20 cellular contexts compared by ENCODE assay signal in genomic region chr14:60079723-60080122, GRCh38. TPM values are rescaled to one million over a fixed set of nuclear protein-coding genes. Genes with fewer than 3 reads are reported as not detected.
DNase-seq lines count a peak whose midpoint lies in the region; TF ChIP-seq lines count a peak whose summit lies in the region.
"Had no signal": no experiment of that assay in that cellular context is flagged by ENCODE, and none has a peak within 500 bp of the region (broad histone marks: within the 10 kb centered on the region; RNA-seq: fewer than 3 reads in every experiment).

No MANE protein-coding gene starts in this region.

- no peak overlapping the region for H3K27ac ChIP-seq in A673 (ENCODE audit: low read depth, low read length, poor library complexity, severe bottlenecking)
- no peak overlapping the region for H3K27ac ChIP-seq in thyroid gland
- H3K27ac ChIP-seq in uterus: no peak overlapping the region
- H3K27ac ChIP-seq: GM23248, tibial nerve, WERI-Rb-1 had no signal

- in situ Hi-C loops in SK-MEL-5 (cut with HindIII; ENCODE audit: low pct_unique_long_range_greater_than_20kb, low sequenced_read_pairs): no loop called here

- H3K4me1 ChIP-seq in A673 (ENCODE audit: insufficient read depth, low read length, poor library complexity, severe bottlenecking): no peaks in the 10 kb centered on the region
- H3K4me1 ChIP-seq in thyroid gland: no peaks in the 10 kb centered on the region
- no peaks in the 10 kb centered on the region for H3K4me1 ChIP-seq in uterus
- H3K4me1 ChIP-seq: tibial nerve had no signal

- TF ChIP-seq POLR2A in thyroid gland (IDR thresholded peaks at IDR 0.05): no peak
- TF ChIP-seq POLR2A in uterus (IDR thresholded peaks at IDR 0.05): no peak

- H3K36me3 ChIP-seq in A673 (ENCODE audit: insufficient read depth, low read length, poor library complexity, severe bottlenecking): no peaks in the 10 kb centered on the region
- no peaks in the 10 kb centered on the region for H3K36me3 ChIP-seq in thyroid gland
- H3K36me3 ChIP-seq in uterus: no peaks in the 10 kb centered on the region
- H3K36me3 ChIP-seq: tibial nerve, WERI-Rb-1 had no signal

- BruUV-seq in A673 (replicated peaks; lab: Mats Ljungman, UMichigan): no TSS peak

- POLR2A ChIA-PET in A673 (lab: Charles Lee; ENCODE audit: low non-redundant PET): no interaction called here

- TF ChIP-seq CTCF in A673 (conservative IDR thresholded peaks at IDR 0.05; ENCODE audit: low read depth, low read length): peak; percentile 35; the same call in 1 of the 2 replicates
- peak; percentile 18; the same call in 1 of the 3 replicates for TF ChIP-seq CTCF in GM12872 (IDR thresholded peaks at IDR 0.05; ENCODE audit: insufficient read depth, low read depth, low read length)
- peak; percentile 28 for TF ChIP-seq CTCF in fibroblast of the aortic adventitia (IDR thresholded peaks at IDR 0.05; ENCODE audit: insufficient read depth, low read length)
- no peak for TF ChIP-seq CTCF in thyroid gland (IDR thresholded peaks at IDR 0.05)
- no peak for TF ChIP-seq CTCF in uterus (IDR thresholded peaks at IDR 0.05)

- H3K27me3 ChIP-seq in A673 (replicated peaks; ENCODE audit: insufficient read depth, low read depth, low read length, poor library complexity) (no peaks in the 10 kb centered on the region), thyroid gland (no peaks in the 10 kb centered on the region), uterus (no peaks in the 10 kb centered on the region)
- H3K27me3 ChIP-seq: tibial nerve had no signal

- H3K9me3 ChIP-seq in A673 (ENCODE audit: low read depth, low read length, poor library complexity, severe bottlenecking): peaks cover 6% of the 10 kb centered on the region
- H3K9me3 ChIP-seq in thyroid gland: no peaks in the 10 kb centered on the region
- H3K9me3 ChIP-seq in uterus: no peaks in the 10 kb centered on the region

- CTCF ChIA-PET in A673 (lab: Charles Lee): no interaction called here

- intact Hi-C loops in A673 (cut with micrococcal nuclease; ENCODE audit: unreplicated experiment): no loop called here
- intact Hi-C loops in thyroid gland (cut with DNase I): no loop called here
- intact Hi-C loops in uterus (cut with DNase I; ENCODE audit: low total_unique reads): no loop called here

- DNase-seq in A673 (ENCODE audit: low spot score) (peak; percentile 4), SK-MEL-5 (ENCODE audit: low read depth, low spot score) (peak; percentile 21), fibroblast of the aortic adventitia (ENCODE audit: low read depth) (no peak), GM19240 (ENCODE audit: insufficient read length, low spot score) (no peak), thyroid gland (no peak), uterus (no peak), NCI-H446 treated with DMSO at 0.1 percent for 48 hours (lab: John Stamatoyannopoulos, UW) (no peak)
- DNase-seq: activated CD8-positive, alpha-beta T cell treated with anti-CD3 and anti-CD28 coated beads for 36 hours; activated naive CD8-positive, alpha-beta T cell treated with anti-CD3 and anti-CD28 coated beads, Interleukin-2, amount 10 ng/mL, durations not matched to agents 7 days and 5 days; activated T-cell treated with anti-CD3 and anti-CD28 coated beads, Interleukin-2, amount 50 U/mL, for 72 hours; caudate nucleus; COR-L47; foreskin melanocyte; GM23248; KG1; stimulated activated naive B cell treated with anti-CD40 and anti-IgM and Interleukin-4, amounts not matched to agents 10 μg/mL and 1 μg/mL and 100 μg/mL, for 72 hours; T-cell; WERI-Rb-1 had no signal

- H3K4me3 ChIP-seq in A673 (ENCODE audit: low read depth, low read length, poor library complexity, severe bottlenecking): no peak overlapping the region
- no peak overlapping the region for H3K4me3 ChIP-seq in fibroblast of the aortic adventitia (ENCODE audit: low read depth, low read length)
- H3K4me3 ChIP-seq in thyroid gland (replicated peaks in 1 of 3): no peak overlapping the region
- no peak overlapping the region for H3K4me3 ChIP-seq in uterus
- H3K4me3 ChIP-seq: GM23248, tibial nerve had no signal

RNA-seq across cellular contexts. Expression of gene PCNX4, which starts 12.0 kb away (rescaled TPM):
- total RNA-seq in A673 (2021) (64.0 and 66.0 TPM in 2 replicates), fibroblast of the aortic adventitia (ENCODE audit: low replicate concordance) (114 and 256 TPM in 2 replicates), thyroid gland (100 to 1,000 TPM in 1 of 4 donors, 10 to 100 TPM in 3; 63.5 to 139 (median 85.4) TPM), uterus (100 to 1,000 TPM in 2 of 4 donors, 10 to 100 TPM in 2; 30.9 to 163 (median 97.7) TPM)
- 54.8 and 55.1 TPM in 2 replicates for total RNA-seq in SK-MEL-5 (2014; rRNA removed; shearing (Covaris generic))
- 31.7 and 51.4 TPM in 2 replicates for polyA plus RNA-seq in SK-MEL-5 (2015; cell fraction: cytosol; rRNA removed)
- polyA plus RNA-seq in SK-MEL-5 (2015; cell fraction: nucleus; rRNA removed): 95.5 and 128 TPM in 2 replicates

Comparison
In these comparisons a context has a peak if more than half of its experiments do, and no peak if none do; other contexts are left out.
1. DNase-seq: peak in A673 (single experiment) and SK-MEL-5 (single experiment); none in fibroblast of the aortic adventitia (single experiment), GM19240 (single experiment), thyroid gland (0 of 2), uterus (0 of 2) and NCI-H446 treated with DMSO at 0.1 percent for 48 hours (single experiment).
2. CTCF ChIP-seq: peak in A673 (single experiment), GM12872 (single experiment) and fibroblast of the aortic adventitia (single experiment); none in thyroid gland (0 of 6) and uterus (0 of 4).